Comparison of ENCODE assay signal across 25 cellular contexts in genomic region chr7:492714-493065, GRCh38. TPM values are rescaled to one million over a fixed set of nuclear protein-coding genes. Genes with fewer than 3 reads are reported as not detected.
DNase-seq lines count a peak whose midpoint lies in the region; ATAC-seq and TF ChIP-seq lines count a peak whose summit lies in the region.
"Had no signal": no experiment of that assay in that cellular context is flagged by ENCODE, and none has a peak within 500 bp of the region (broad histone marks: within the 10 kb centered on the region; RNA-seq: fewer than 3 reads in every experiment).

No MANE protein-coding gene starts in this region.

- no peak overlapping the region for H3K4me3 Mint-ChIP-seq in activated CD8-positive, alpha-beta T cell treated with anti-CD3 and anti-CD28 coated beads for 36 hours
- H3K4me3 Mint-ChIP-seq: activated B cell treated with CpG ODN at 0.5 μM for 24 hours; activated CD4-positive, alpha-beta memory T cell treated with anti-CD3 and anti-CD28 coated beads for 36 hours; naive B cell had no signal

- no peaks in the 10 kb centered on the region for H3K27me3 Mint-ChIP-seq in activated CD8-positive, alpha-beta T cell treated with anti-CD3 and anti-CD28 coated beads for 36 hours
- H3K27me3 Mint-ChIP-seq: activated B cell treated with CpG ODN at 0.5 μM for 24 hours; activated CD4-positive, alpha-beta memory T cell treated with anti-CD3 and anti-CD28 coated beads for 36 hours had no signal

- POLR2A ChIA-PET in activated CD8-positive, alpha-beta T cell treated with anti-CD3 and anti-CD28 coated beads for 36 hours (lab: Charles Lee), result no interaction called here

- H3K9me3 ChIP-seq in psoas muscle, result no peaks in the 10 kb centered on the region
- H3K9me3 ChIP-seq: adrenal gland, prostate gland, stomach had no signal

- CTCF ChIA-PET in activated CD8-positive, alpha-beta T cell treated with anti-CD3 and anti-CD28 coated beads for 36 hours (lab: Charles Lee), result no interaction called here

- H3K36me3 ChIP-seq in psoas muscle (ENCODE audit: insufficient read depth in 1 of 2, low read depth in 1 of 2), result peaks cover 0 to 17% of the 10 kb centered on the region in 2 donors
- H3K36me3 ChIP-seq: adrenal gland, prostate gland had no signal

- H3K27ac ChIP-seq in psoas muscle, result no peak overlapping the region
- H3K27ac ChIP-seq: adrenal gland, dorsolateral prefrontal cortex, hepatocyte, prostate gland, SK-N-MC, stomach had no signal

- H3K4me1 Mint-ChIP-seq in activated CD8-positive, alpha-beta T cell treated with anti-CD3 and anti-CD28 coated beads for 36 hours (ENCODE audit: low read depth), result no peaks in the 10 kb centered on the region
- H3K4me1 Mint-ChIP-seq: naive B cell had no signal

- 76 to 87% (median 86%) methylated on average over 8 of the region's 8 CpGs for WGBS in psoas muscle, 3 donors

- no peaks in the 10 kb centered on the region for H3K9me3 Mint-ChIP-seq in activated CD8-positive, alpha-beta T cell treated with anti-CD3 and anti-CD28 coated beads for 36 hours
- H3K9me3 Mint-ChIP-seq: activated B cell treated with CpG ODN at 0.5 μM for 24 hours; activated CD4-positive, alpha-beta memory T cell treated with anti-CD3 and anti-CD28 coated beads for 36 hours; naive B cell had no signal

- peak; percentile 17 for DNase-seq in DMS79 (lab: John Stamatoyannopoulos, UW)
- peak; percentile 83 for DNase-seq in NCI-H1694 treated with DMSO at 0.1 percent for 48 hours (lab: John Stamatoyannopoulos, UW)
- DNase-seq in left ventricle myocardium superior, result peak; percentile 39
- peak; percentile 5 to 49 for DNase-seq in psoas muscle
- no peak for DNase-seq in stimulated activated naive CD4-positive, alpha-beta T cell treated with Interleukin-2 at 50 U/mL for 16 hours (lab: John Stamatoyannopoulos, UW)
- no peak for DNase-seq in activated CD8-positive, alpha-beta T cell treated with anti-CD3 and anti-CD28 coated beads for 36 hours
- DNase-seq: activated B cell treated with CpG ODN at 0.5 μM for 24 hours; activated CD4-positive, alpha-beta memory T cell treated with anti-CD3 and anti-CD28 coated beads for 36 hours; activated gamma-delta T cell treated with Interleukin-2 at 50 U/mL for 16 hours; activated T-cell treated with anti-CD3 and anti-CD28 coated beads for 4 hours; adrenal gland; EL; HCEC 1CT; mammary epithelial cell; naive B cell; NCI-H146; stimulated activated CD4-positive, alpha-beta T cell treated with anti-CD3 and anti-CD28 coated beads, Interleukin-4, amount 100 ng/mL, for 4 hours; stomach; trophoblast cell had no signal

- H3K27ac Mint-ChIP-seq in activated CD8-positive, alpha-beta T cell treated with anti-CD3 and anti-CD28 coated beads for 36 hours, result no peak overlapping the region
- H3K27ac Mint-ChIP-seq: activated B cell treated with CpG ODN at 0.5 μM for 24 hours; activated CD4-positive, alpha-beta memory T cell treated with anti-CD3 and anti-CD28 coated beads for 36 hours had no signal

- no peaks in the 10 kb centered on the region for H3K4me1 ChIP-seq in psoas muscle
- H3K4me1 ChIP-seq: adrenal gland, prostate gland had no signal

- intact Hi-C loops in left ventricle myocardium superior (cut with micrococcal nuclease) (no loop called here), psoas muscle (cut with DNase I) (no loop called here)
- intact Hi-C loops in activated CD8-positive, alpha-beta T cell treated with anti-CD3 and anti-CD28 coated beads for 36 hours (cut with micrococcal nuclease), result no loop called here

- no peaks in the 10 kb centered on the region for H3K36me3 Mint-ChIP-seq in activated CD8-positive, alpha-beta T cell treated with anti-CD3 and anti-CD28 coated beads for 36 hours (ENCODE audit: low read depth)
- H3K36me3 Mint-ChIP-seq: activated CD4-positive, alpha-beta memory T cell treated with anti-CD3 and anti-CD28 coated beads for 36 hours; naive B cell had no signal

- H3K27me3 ChIP-seq in psoas muscle (ENCODE audit: insufficient read depth in 3 of 3, low read length in 2 of 3), result peaks cover 0 to 2% (median 0%) of the 10 kb centered on the region in 3 donors
- H3K27me3 ChIP-seq: adrenal gland, dorsolateral prefrontal cortex, hepatocyte, stomach had no signal

- ATAC-seq in left ventricle myocardium superior (peak; percentile 24), psoas muscle (no peak), GM18502 (IDR thresholded peaks at IDR 0.05; ENCODE audit: poor library complexity, unreplicated experiment) (no peak)
- no peak for ATAC-seq in activated CD8-positive, alpha-beta T cell treated with anti-CD3 and anti-CD28 coated beads for 36 hours
- ATAC-seq: Panc1 had no signal

- H3K4me3 ChIP-seq in psoas muscle, result no peak overlapping the region
- H3K4me3 ChIP-seq: adrenal gland, dorsolateral prefrontal cortex, hepatocyte, prostate gland, SK-N-MC, stomach had no signal

- no peak for TF ChIP-seq CTCF in psoas muscle (IDR thresholded peaks at IDR 0.05)
- no peak for TF ChIP-seq CTCF in activated CD8-positive, alpha-beta T cell treated with anti-CD3 and anti-CD28 coated beads for 36 hours (IDR thresholded peaks at IDR 0.05)

RNA-seq across cellular contexts. Expression of gene PDGFA, which starts 27.0 kb away (rescaled TPM):
- total RNA-seq in left ventricle myocardium superior (32.7 TPM), psoas muscle (10 to 100 TPM; 13.9 to 30.4 (median 19.2) TPM)
- polyA plus RNA-seq in psoas muscle, result 10 to 100 TPM in 2 of 3 donors, 1 to 10 TPM in 1; 9.1 to 24.4 (median 15.3) TPM
- total RNA-seq in activated CD8-positive, alpha-beta T cell treated with anti-CD3 and anti-CD28 coated beads for 36 hours, result 10 to 100 TPM; 16.7 to 18.8 TPM

Comparison
In these comparisons a context has a peak if more than half of its experiments do, and no peak if none do; other contexts are left out.
1. DNase-seq: peak in DMS79 (single experiment), NCI-H1694 treated with DMSO at 0.1 percent for 48 hours (single experiment), left ventricle myocardium superior (single experiment) and psoas muscle (2 of 2); none in stimulated activated naive CD4-positive, alpha-beta T cell treated with Interleukin-2 at 50 U/mL for 16 hours (single experiment) and activated CD8-positive, alpha-beta T cell treated with anti-CD3 and anti-CD28 coated beads for 36 hours (single experiment).